ENCODE assay signal across 1 cellular context in genomic region chr1:160726498-160727391, GRCh38.
TF ChIP-seq lines count a peak whose summit lies in the region.

No MANE protein-coding gene starts in this region.

TF ChIP-seq in HepG2, 621 proteins besides CTCF, POLR2A, EP300 and RAD21:
- TF ChIP-seq HNF1B (CRISPR knock-in tag; IDR thresholded peaks at IDR 0.05) (no peak), HOXA3 (CRISPR knock-in tag; IDR thresholded peaks at IDR 0.05) (no peak), ZFX (CRISPR knock-in tag; IDR thresholded peaks at IDR 0.05; ENCODE audit: low read depth) (0 out of 2 replicates have a peak, but pooled peaks have one; percentile 25), ZFP36L2 (CRISPR knock-in tag; IDR thresholded peaks at IDR 0.05) (no peak), STAG1 (CRISPR knock-in tag; IDR thresholded peaks at IDR 0.05) (peak; percentile 79), SMC3 (IDR thresholded peaks at IDR 0.05; ENCODE audit: low read length) (peak; percentile 50; the same call in 1 of the 2 replicates), PAF1 (CRISPR knock-in tag; IDR thresholded peaks at IDR 0.05) (no peak), YY1 (IDR thresholded peaks at IDR 0.05; ENCODE audit: insufficient read depth, insufficient replicate concordance, low read depth, low read length) (peak; percentile 38)
